ENCODE assay signal across 23 cellular contexts in genomic region chr9:118271936-118272335, GRCh38.
"Had no signal": no experiment of that assay in that cellular context is flagged by ENCODE, and none has a peak within 500 bp of the region (broad histone marks: within the 10 kb centered on the region; RNA-seq: fewer than 3 reads in every experiment).

No MANE protein-coding gene starts in this region.

- H3K27me3 Mint-ChIP-seq: activated B cell treated with CpG ODN at 0.5 μM for 24 hours; activated CD4-positive, alpha-beta T cell treated with anti-CD3 and anti-CD28 coated beads, Interleukin-2, amount 10 ng/mL, durations not matched to agents 24 days and 14 days; dendritic cell treated with granulocyte-macrophage colony-stimulating factor and Interleukin-4, amounts not matched to agents 40 ng/mL and 50 ng/mL, for 4 days; natural killer cell treated with Interleukin-12 subunit alpha and Interleukin-12 subunit beta and Interleukin-15 and Interleukin-18, amount 100 ng/mL, for 72 hours had no signal

- ATAC-seq: activated T-cell treated with anti-CD3 and anti-CD28 coated beads, Interleukin-2, amount 50 U/mL, for 72 hours; foreskin keratinocyte; left ventricle myocardium superior; natural killer cell treated with Interleukin-12 subunit alpha and Interleukin-12 subunit beta and Interleukin-15 and Interleukin-18, amount 100 ng/mL, for 72 hours had no signal

- H3K4me3 Mint-ChIP-seq: activated B cell treated with CpG ODN at 0.5 μM for 24 hours; activated CD4-positive, alpha-beta T cell treated with anti-CD3 and anti-CD28 coated beads, Interleukin-2, amount 10 ng/mL, durations not matched to agents 24 days and 14 days; activated naive CD8-positive, alpha-beta T cell; activated T-cell treated with anti-CD3 and anti-CD28 coated beads, Interleukin-2, amount 50 U/mL, for 72 hours; dendritic cell treated with granulocyte-macrophage colony-stimulating factor and Interleukin-4, amounts not matched to agents 40 ng/mL and 50 ng/mL, for 4 days; natural killer cell treated with Interleukin-12 subunit alpha and Interleukin-12 subunit beta and Interleukin-15 and Interleukin-18, amount 100 ng/mL, for 72 hours; T-helper 1 cell treated with Interleukin-12 subunit alpha and Interleukin-12 subunit beta and Interleukin-4 antibody, amounts not matched to agents 30 μg/mL and 1 μg/mL, for 36 hours had no signal

- DNase-seq: activated B cell treated with CpG ODN at 0.5 μM for 24 hours; activated CD4-positive, alpha-beta T cell treated with anti-CD3 and anti-CD28 coated beads, Interleukin-2, amount 10 ng/mL, durations not matched to agents 24 days and 14 days; activated CD8-positive, alpha-beta memory T cell treated with anti-CD3 and anti-CD28 coated beads, Interleukin-2, amount 50 U/mL, for 48 hours; activated gamma-delta T cell treated with Interleukin-2 at 50 U/mL for 16 hours; activated T-cell treated with anti-CD3 and anti-CD28 coated beads, Interleukin-2, amount 50 U/mL, for 72 hours; amniotic stem cell; brain microvascular endothelial cell; cerebellar nuclear complex; effector memory CD4-positive, alpha-beta T cell; foreskin keratinocyte; glutamatergic neuron; hypothalamus; left ventricle myocardium superior; mesendoderm; small intestine; stimulated activated CD4-positive, alpha-beta T cell treated with anti-CD3 and anti-CD28 coated beads, Interleukin-4, amount 100 ng/mL, for 4 hours; stimulated activated CD8-positive, alpha-beta memory T cell treated with anti-CD3 and anti-CD28 coated beads, Interleukin-4, amount 100 ng/mL, for 48 hours; stimulated activated naive CD4-positive, alpha-beta T cell treated with Interleukin-2 at 50 U/mL for 16 hours; trophoblast cell had no signal

- H3K27ac Mint-ChIP-seq: activated B cell treated with CpG ODN at 0.5 μM for 24 hours; activated CD4-positive, alpha-beta T cell treated with anti-CD3 and anti-CD28 coated beads, Interleukin-2, amount 10 ng/mL, durations not matched to agents 24 days and 14 days; activated naive CD8-positive, alpha-beta T cell; activated T-cell treated with anti-CD3 and anti-CD28 coated beads, Interleukin-2, amount 50 U/mL, for 72 hours; dendritic cell treated with granulocyte-macrophage colony-stimulating factor and Interleukin-4, amounts not matched to agents 40 ng/mL and 50 ng/mL, for 4 days; natural killer cell treated with Interleukin-12 subunit alpha and Interleukin-12 subunit beta and Interleukin-15 and Interleukin-18, amount 100 ng/mL, for 72 hours; T-helper 1 cell treated with Interleukin-12 subunit alpha and Interleukin-12 subunit beta and Interleukin-4 antibody, amounts not matched to agents 30 μg/mL and 1 μg/mL, for 36 hours had no signal

- H3K9me3 Mint-ChIP-seq: activated B cell treated with CpG ODN at 0.5 μM for 24 hours; activated CD4-positive, alpha-beta T cell treated with anti-CD3 and anti-CD28 coated beads, Interleukin-2, amount 10 ng/mL, durations not matched to agents 24 days and 14 days; dendritic cell treated with granulocyte-macrophage colony-stimulating factor and Interleukin-4, amounts not matched to agents 40 ng/mL and 50 ng/mL, for 4 days; T-helper 1 cell treated with Interleukin-12 subunit alpha and Interleukin-12 subunit beta and Interleukin-4 antibody, amounts not matched to agents 30 μg/mL and 1 μg/mL, for 36 hours had no signal

- H3K4me1 Mint-ChIP-seq: activated B cell treated with CpG ODN at 0.5 μM for 24 hours; activated CD4-positive, alpha-beta T cell treated with anti-CD3 and anti-CD28 coated beads, Interleukin-2, amount 10 ng/mL, durations not matched to agents 24 days and 14 days had no signal

- H3K36me3 Mint-ChIP-seq: activated naive CD8-positive, alpha-beta T cell; natural killer cell treated with Interleukin-12 subunit alpha and Interleukin-12 subunit beta and Interleukin-15 and Interleukin-18, amount 100 ng/mL, for 72 hours had no signal
